1 cellular context compared by ENCODE assay signal in the genomic region with DNA sequence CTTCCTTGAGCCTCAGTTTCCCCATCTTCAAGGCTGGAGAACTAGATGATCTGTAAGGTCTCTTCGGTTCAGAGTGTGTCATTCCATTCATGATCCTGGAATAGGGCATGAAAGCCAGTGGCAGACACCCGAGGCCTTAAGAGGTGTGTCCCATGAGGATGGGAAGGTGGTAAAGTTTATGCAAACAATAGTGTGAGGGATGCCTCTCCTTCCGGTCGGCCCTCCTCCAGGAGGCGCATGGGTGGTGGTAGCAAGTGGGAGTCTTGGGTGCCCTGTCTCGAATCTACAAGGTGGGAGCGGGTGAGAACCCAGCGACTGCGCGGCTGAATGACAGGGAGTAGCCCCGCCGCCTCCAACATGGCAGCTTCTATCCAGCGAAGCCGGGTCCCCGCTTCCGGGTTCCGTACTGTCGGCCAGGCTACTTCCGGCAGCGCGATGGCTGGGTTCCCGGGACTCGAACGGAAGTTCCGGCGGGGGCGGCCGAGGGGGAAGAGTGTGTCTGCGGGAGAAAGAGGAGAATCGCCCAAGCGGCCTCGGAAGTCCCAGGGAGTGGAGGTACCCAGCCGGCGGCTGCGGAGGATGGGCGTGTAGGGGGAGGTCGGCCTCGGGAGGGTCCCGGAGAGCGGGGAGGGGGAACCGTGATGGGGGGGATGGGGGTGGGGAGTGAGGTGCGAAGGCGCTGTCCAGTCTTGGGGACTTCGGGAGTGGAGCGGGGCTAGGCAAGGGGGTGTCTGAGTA.
TF ChIP-seq lines count a peak whose summit lies in the region.

A gene (plus strand): TSS at position 450 of the 738 bp plus-strand sequence. CDS start 1,538 bp downstream, outside the sequence.

TF ChIP-seq in A549, 52 proteins besides CTCF, POLR2A, EP300 and RAD21 (continued from another document):
- TF ChIP-seq, protein P1, sequence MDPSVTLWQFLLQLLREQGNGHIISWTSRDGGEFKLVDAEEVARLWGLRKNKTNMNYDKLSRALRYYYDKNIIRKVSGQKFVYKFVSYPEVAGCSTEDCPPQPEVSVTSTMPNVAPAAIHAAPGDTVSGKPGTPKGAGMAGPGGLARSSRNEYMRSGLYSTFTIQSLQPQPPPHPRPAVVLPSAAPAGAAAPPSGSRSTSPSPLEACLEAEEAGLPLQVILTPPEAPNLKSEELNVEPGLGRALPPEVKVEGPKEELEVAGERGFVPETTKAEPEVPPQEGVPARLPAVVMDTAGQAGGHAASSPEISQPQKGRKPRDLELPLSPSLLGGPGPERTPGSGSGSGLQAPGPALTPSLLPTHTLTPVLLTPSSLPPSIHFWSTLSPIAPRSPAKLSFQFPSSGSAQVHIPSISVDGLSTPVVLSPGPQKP (IDR thresholded peaks at IDR 0.05; ENCODE audit: low read depth, low read length): no peak
- TF ChIP-seq RARB (CRISPR knock-in tag; IDR thresholded peaks at IDR 0.05): no peak
- TF ChIP-seq NPAS2 (CRISPR knock-in tag; IDR thresholded peaks at IDR 0.05; ENCODE audit: borderline replicate concordance): no peak
- TF ChIP-seq, protein P2, sequence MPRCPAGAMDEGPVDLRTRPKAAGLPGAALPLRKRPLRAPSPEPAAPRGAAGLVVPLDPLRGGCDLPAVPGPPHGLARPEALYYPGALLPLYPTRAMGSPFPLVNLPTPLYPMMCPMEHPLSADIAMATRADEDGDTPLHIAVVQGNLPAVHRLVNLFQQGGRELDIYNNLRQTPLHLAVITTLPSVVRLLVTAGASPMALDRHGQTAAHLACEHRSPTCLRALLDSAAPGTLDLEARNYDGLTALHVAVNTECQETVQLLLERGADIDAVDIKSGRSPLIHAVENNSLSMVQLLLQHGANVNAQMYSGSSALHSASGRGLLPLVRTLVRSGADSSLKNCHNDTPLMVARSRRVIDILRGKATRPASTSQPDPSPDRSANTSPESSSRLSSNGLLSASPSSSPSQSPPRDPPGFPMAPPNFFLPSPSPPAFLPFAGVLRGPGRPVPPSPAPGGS (IDR thresholded peaks at IDR 0.05): no peak
- TF ChIP-seq FOSB (CRISPR knock-in tag; IDR thresholded peaks at IDR 0.05): no peak
- TF ChIP-seq, protein P3, sequence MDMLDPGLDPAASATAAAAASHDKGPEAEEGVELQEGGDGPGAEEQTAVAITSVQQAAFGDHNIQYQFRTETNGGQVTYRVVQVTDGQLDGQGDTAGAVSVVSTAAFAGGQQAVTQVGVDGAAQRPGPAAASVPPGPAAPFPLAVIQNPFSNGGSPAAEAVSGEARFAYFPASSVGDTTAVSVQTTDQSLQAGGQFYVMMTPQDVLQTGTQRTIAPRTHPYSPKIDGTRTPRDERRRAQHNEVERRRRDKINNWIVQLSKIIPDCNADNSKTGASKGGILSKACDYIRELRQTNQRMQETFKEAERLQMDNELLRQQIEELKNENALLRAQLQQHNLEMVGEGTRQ (IDR thresholded peaks at IDR 0.05): no peak
- TF ChIP-seq EHMT2 (IDR thresholded peaks at IDR 0.05; ENCODE audit: low read depth): no peak
- TF ChIP-seq JUN (IDR thresholded peaks at IDR 0.05): peak in 1 of 2 experiments; percentile 71; a peak in 3 of 5 replicates
- no peak for TF ChIP-seq RNF2 (IDR thresholded peaks at IDR 0.05; ENCODE audit: borderline replicate concordance, low read depth)
- TF ChIP-seq, protein P4, sequence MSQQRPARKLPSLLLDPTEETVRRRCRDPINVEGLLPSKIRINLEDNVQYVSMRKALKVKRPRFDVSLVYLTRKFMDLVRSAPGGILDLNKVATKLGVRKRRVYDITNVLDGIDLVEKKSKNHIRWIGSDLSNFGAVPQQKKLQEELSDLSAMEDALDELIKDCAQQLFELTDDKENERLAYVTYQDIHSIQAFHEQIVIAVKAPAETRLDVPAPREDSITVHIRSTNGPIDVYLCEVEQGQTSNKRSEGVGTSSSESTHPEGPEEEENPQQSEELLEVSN (IDR thresholded peaks at IDR 0.05; ENCODE audit: borderline replicate concordance, low read depth): peak; percentile 31; the same call in 1 of the 2 replicates
- TF ChIP-seq ZC3H11A (IDR thresholded peaks at IDR 0.05): no peak
- no peak for TF ChIP-seq POLR2AphosphoS2 (conservative IDR thresholded peaks at IDR 0.05; ENCODE audit: low read length)
- TF ChIP-seq HDAC2 (IDR thresholded peaks at IDR 0.05): no peak
- no peak for TF ChIP-seq CBX2 (IDR thresholded peaks at IDR 0.05; ENCODE audit: borderline replicate concordance, low read depth)
- TF ChIP-seq HEYL (CRISPR knock-in tag; IDR thresholded peaks at IDR 0.05): no peak
- no peak for TF ChIP-seq GATA3 (IDR thresholded peaks at IDR 0.05; ENCODE audit: borderline replicate concordance)
- TF ChIP-seq, protein P5, sequence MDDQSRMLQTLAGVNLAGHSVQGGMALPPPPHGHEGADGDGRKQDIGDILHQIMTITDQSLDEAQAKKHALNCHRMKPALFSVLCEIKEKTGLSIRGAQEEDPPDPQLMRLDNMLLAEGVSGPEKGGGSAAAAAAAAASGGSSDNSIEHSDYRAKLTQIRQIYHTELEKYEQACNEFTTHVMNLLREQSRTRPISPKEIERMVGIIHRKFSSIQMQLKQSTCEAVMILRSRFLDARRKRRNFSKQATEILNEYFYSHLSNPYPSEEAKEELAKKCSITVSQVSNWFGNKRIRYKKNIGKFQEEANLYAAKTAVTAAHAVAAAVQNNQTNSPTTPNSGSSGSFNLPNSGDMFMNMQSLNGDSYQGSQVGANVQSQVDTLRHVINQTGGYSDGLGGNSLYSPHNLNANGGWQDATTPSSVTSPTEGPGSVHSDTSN (IDR thresholded peaks at IDR 0.05): peak; percentile 16; the same call in 1 of the 2 replicates
- no peak for TF ChIP-seq NR3C1 (IDR thresholded peaks at IDR 0.05)
- TF ChIP-seq HOXA7 (CRISPR knock-in tag; IDR thresholded peaks at IDR 0.05): no peak
- TF ChIP-seq CHD4 (IDR thresholded peaks at IDR 0.05; ENCODE audit: borderline replicate concordance): no peak
